ENCODE assay signal across 11 cellular contexts in genomic region chr6:41443616-41444525, GRCh38.
A peak's percentile ranks its signal among the peaks of the same experiment; 100 is the strongest.
DNase-seq lines count a peak whose midpoint lies in the region; ATAC-seq and TF ChIP-seq lines count a peak whose summit lies in the region.
"Had no signal": no experiment of that assay in that cellular context is flagged by ENCODE, and none has a peak within 500 bp of the region (broad histone marks: within the 10 kb centered on the region; RNA-seq: fewer than 3 reads in every experiment).

No MANE protein-coding gene starts in this region.

- H3K27ac ChIP-seq in heart left ventricle (peak overlapping the region in 10 of 12 donors; percentile 32 to 83 (median 67)), neuronal stem cell (replicated peaks; ENCODE audit: low read length) (no peak overlapping the region), tibial nerve (peak overlapping the region; percentile 53 to 95 (median 80))

- peaks cover 53% of the 10 kb centered on the region for H3K27me3 Mint-ChIP-seq in WTC11 (ENCODE audit: low read depth)

- peak overlapping the region; percentile 34 for H3K4me2 ChIP-seq in neuronal stem cell (ENCODE audit: insufficient read depth, low read length, poor library complexity, severe bottlenecking)

- H3K27ac Mint-ChIP-seq in WTC11 = no peak overlapping the region
- H3K27ac Mint-ChIP-seq: CD4-positive, alpha-beta T cell; natural killer cell had no signal

- H3K4me1 Mint-ChIP-seq in WTC11 = peaks cover 49% of the 10 kb centered on the region

- no peak overlapping the region for H2BK120ac ChIP-seq in neuronal stem cell (ENCODE audit: low read depth, low read length)

- H2BK12ac ChIP-seq in neuronal stem cell (ENCODE audit: low read length) = peak overlapping the region; percentile 24

- no peak for TF ChIP-seq POLR2A in heart left ventricle (IDR thresholded peaks at IDR 0.05)
- TF ChIP-seq POLR2A in tibial nerve (IDR thresholded peaks at IDR 0.05) = no peak

- H3K4me3 ChIP-seq in heart left ventricle (peak overlapping the region in 7 of 12 donors; percentile 5 to 39 (median 34)), neuronal stem cell (ENCODE audit: low read length in 2 of 2) (peak overlapping the region in 1 of 2 donors; percentile 9), tibial nerve (peak overlapping the region; percentile 14 to 36 (median 22))

- H3K9me3 ChIP-seq in heart left ventricle = no peaks in the 10 kb centered on the region
- no peaks in the 10 kb centered on the region for H3K9me3 ChIP-seq in neuronal stem cell (replicated peaks in 1 of 2; ENCODE audit: control insufficient read depth in 2 of 2, insufficient read depth in 1 of 2, low read depth in 1 of 2, low read length in 2 of 2)
- no peaks in the 10 kb centered on the region for H3K9me3 ChIP-seq in tibial nerve

- peak overlapping the region; percentile 40 for H2AK5ac ChIP-seq in neuronal stem cell (ENCODE audit: low read depth, low read length)

- no peak overlapping the region for H3K4ac ChIP-seq in neuronal stem cell (ENCODE audit: low read length)

- H3K9ac ChIP-seq in neuronal stem cell (ENCODE audit: low read depth, low read length, poor library complexity) = no peak overlapping the region

- 45 to 57% (median 52%) methylated on average over 15 of the region's 15 CpGs for WGBS in heart left ventricle, 4 donors
- 100% methylated on average over 1 of the region's 15 CpGs; no CpG with 5 or more reads in 1 of the 2 donors for WGBS in neuronal stem cell (ENCODE audit: extremely low coverage in 2 of 2, insufficient read length in 2 of 2, insufficient replicate concordance in 1 of 2), 2 donors
- 15 to 27% methylated on average over 14 to 15 of the region's 15 CpGs for WGBS in tibial nerve, 2 donors

- CTCF ChIA-PET in WTC11 (lab: Charles Lee) = interaction anchor here (0.5 to 4.3 kb wide), 42 partner anchors 8 to 399 kb away, joined by 3 to 108 read pairs (median 8); no protein-coding TSS in a partner anchor

- H2BK5ac ChIP-seq in neuronal stem cell (ENCODE audit: low read length) = no peak overlapping the region

- H3K23ac ChIP-seq in neuronal stem cell (ENCODE audit: low read depth, low read length, poor library complexity) = no peak overlapping the region

- peak overlapping the region; percentile 90 for H2AFZ ChIP-seq in neuronal stem cell (ENCODE audit: low read length)

- H3K4me3 Mint-ChIP-seq in WTC11 = peak overlapping the region; percentile 58
- H3K4me3 Mint-ChIP-seq: CD4-positive, alpha-beta T cell; natural killer cell had no signal

- no peaks in the 10 kb centered on the region for H3K36me3 ChIP-seq in heart left ventricle
- no peaks in the 10 kb centered on the region for H3K36me3 ChIP-seq in neuronal stem cell (replicated peaks in 1 of 2; ENCODE audit: control insufficient read depth in 2 of 2, insufficient read depth in 2 of 2, low read length in 2 of 2)
- no peaks in the 10 kb centered on the region for H3K36me3 ChIP-seq in tibial nerve

- no peaks in the 10 kb centered on the region for H3K36me3 Mint-ChIP-seq in WTC11
- H3K36me3 Mint-ChIP-seq: natural killer cell had no signal

- TF ChIP-seq EP300 in tibial nerve (IDR thresholded peaks at IDR 0.05) = no peak

- peaks cover 0 to 24% (median 11%) of the 10 kb centered on the region in 12 donors for H3K4me1 ChIP-seq in heart left ventricle
- peaks cover 22 to 23% of the 10 kb centered on the region in 2 donors for H3K4me1 ChIP-seq in neuronal stem cell (ENCODE audit: control insufficient read depth in 2 of 2, insufficient read depth in 1 of 2, low read depth in 1 of 2, low read length in 2 of 2)
- H3K4me1 ChIP-seq in tibial nerve = peaks cover 4 to 46% (median 20%) of the 10 kb centered on the region in 4 donors

- POLR2A ChIA-PET in WTC11 (lab: Charles Lee) = interaction anchor here (0.5 kb wide), 1 partner anchor 73 kb away, joined by 3 read pairs; no protein-coding TSS in a partner anchor

- H3K9me3 Mint-ChIP-seq in WTC11 = no peaks in the 10 kb centered on the region
- H3K9me3 Mint-ChIP-seq: CD4-positive, alpha-beta T cell; natural killer cell had no signal

- H4K8ac ChIP-seq in neuronal stem cell (ENCODE audit: low read depth, low read length) = no peak overlapping the region

- peak overlapping the region; percentile 73 for H3K18ac ChIP-seq in neuronal stem cell (ENCODE audit: low read length)

- H4K91ac ChIP-seq in neuronal stem cell (ENCODE audit: low read depth, low read length, poor library complexity) = no peak overlapping the region

- H3K27me3 ChIP-seq in heart left ventricle (peaks cover 0 to 14% (median 8%) of the 10 kb centered on the region in 9 donors), neuronal stem cell (ENCODE audit: control insufficient read depth in 3 of 3, insufficient read depth in 3 of 3, low read depth in 1 of 3, low read length in 3 of 3) (peaks cover 0 to 6% (median 0%) of the 10 kb centered on the region in 3 experiments), tibial nerve (no peaks in the 10 kb centered on the region)

- TF ChIP-seq CTCF in WTC11 (IDR thresholded peaks at IDR 0.05) (no peak), heart left ventricle (IDR thresholded peaks at IDR 0.05) (no peak), tibial nerve (IDR thresholded peaks at IDR 0.05) (no peak)

- H3K14ac ChIP-seq in neuronal stem cell (ENCODE audit: low read length) = peak overlapping the region; percentile 78

- ATAC-seq in WTC11 (peak; percentile 4), heart left ventricle (peak; percentile 26 to 69 (median 48)), HG03108 (IDR thresholded peaks at IDR 0.05; ENCODE audit: unreplicated experiment) (no peak)
- ATAC-seq: natural killer cell had no signal

- no peak for DNase-seq in WTC11 (ENCODE audit: low spot score)
- peak in 4 of 5 donors; percentile 50 to 78 (median 67) for DNase-seq in heart left ventricle
- DNase-seq in neuronal stem cell (ENCODE audit: low spot score) = no peak
- DNase-seq in tibial nerve (ENCODE audit: low spot score in 2 of 2) = no peak
- no peak for DNase-seq in stimulated activated naive CD4-positive, alpha-beta T cell treated with Interleukin-2 at 50 U/mL for 16 hours (lab: John Stamatoyannopoulos, UW)
- DNase-seq in LoVo (ENCODE audit: low spot score) = no peak
- DNase-seq: CD4-positive, alpha-beta T cell; natural killer cell; NCI-H1092; NCI-H524 treated with DMSO at 0.1 percent for 48 hours had no signal

- peak overlapping the region; percentile 90 for H2BK15ac ChIP-seq in neuronal stem cell (ENCODE audit: low read length)

- intact Hi-C loops in heart left ventricle (cut with DNase I) = loop anchor here in 1 of 10 donors (2.0 kb wide), 1 partner anchor 19 kb away; no protein-coding TSS in a partner anchor

- no peaks in the 10 kb centered on the region for H3K79me1 ChIP-seq in neuronal stem cell (ENCODE audit: low read depth, low read length)

TF ChIP-seq in WTC11, 78 proteins besides CTCF, POLR2A, EP300 and RAD21 (continues in another document):
- no peak for TF ChIP-seq ZNF423 (CRISPR knock-in tag; IDR thresholded peaks at IDR 0.05)
- no peak for TF ChIP-seq E2F1 (CRISPR knock-in tag; IDR thresholded peaks at IDR 0.05)
- no peak for TF ChIP-seq CREM (CRISPR knock-in tag; IDR thresholded peaks at IDR 0.05)
- no peak for TF ChIP-seq ZNF138 (CRISPR knock-in tag; conservative IDR thresholded peaks at IDR 0.05)
- TF ChIP-seq ELF4 (CRISPR knock-in tag; IDR thresholded peaks at IDR 0.05; ENCODE audit: low read depth) = no peak
- TF ChIP-seq ARID4B (CRISPR knock-in tag; IDR thresholded peaks at IDR 0.05; ENCODE audit: borderline replicate concordance) = no peak

Comparison
In these comparisons a context has a peak if more than half of its experiments do, and no peak if none do; other contexts are left out.
1. DNase-seq: peak in heart left ventricle (4 of 5); none in WTC11 (single experiment), neuronal stem cell (single experiment), tibial nerve (0 of 2), stimulated activated naive CD4-positive, alpha-beta T cell treated with Interleukin-2 at 50 U/mL for 16 hours (single experiment) and LoVo (single experiment).